In genomic region chr18:9447334-9447733, GRCh38 we compare ENCODE assay signal across 9 cellular contexts.
"Had no signal": no experiment of that assay in that cellular context is flagged by ENCODE, and none has a peak within 500 bp of the region (broad histone marks: within the 10 kb centered on the region; RNA-seq: fewer than 3 reads in every experiment).

No MANE protein-coding gene starts in this region.

- H3K9ac ChIP-seq: KMS-11 had no signal

- H3K4me3 ChIP-seq: GM23338 had no signal

- ATAC-seq: GM23338, HepG2 had no signal

- H3K4me2 ChIP-seq: GM23338, KMS-11 had no signal

- H3K27ac ChIP-seq: HL-60, KMS-11 had no signal

- FAIRE-seq: H1, H54, HepG2 had no signal

- DNase-seq: H9, HCEC 1CT, KBM-7 had no signal

- H2AFZ ChIP-seq: GM23338 had no signal
